In genomic region chr15:35833590-35833989, GRCh38 we compare ENCODE assay signal across 18 cellular contexts.
"Had no signal": no experiment of that assay in that cellular context is flagged by ENCODE, and none has a peak within 500 bp of the region (broad histone marks: within the 10 kb centered on the region; RNA-seq: fewer than 3 reads in every experiment).

No MANE protein-coding gene starts in this region.

- H3K4me3 ChIP-seq: coronary artery, dorsolateral prefrontal cortex, esophagus muscularis mucosa, gastroesophageal sphincter, heart left ventricle, left lung, lower lobe of right lung, mucosa of descending colon had no signal

- ATAC-seq: foreskin keratinocyte; gastroesophageal sphincter; heart left ventricle; left cardiac atrium; left ventricle myocardium superior; lower lobe of right lung; mucosa of descending colon; naive thymus-derived CD8-positive, alpha-beta T cell had no signal

- H3K9me3 ChIP-seq: esophagus muscularis mucosa, gastroesophageal sphincter, heart left ventricle, lower lobe of right lung, mucosa of descending colon had no signal

- H3K4me1 ChIP-seq: foreskin keratinocyte, left lung, lower lobe of right lung had no signal

- DNase-seq: dermis blood vessel endothelial cell; dorsolateral prefrontal cortex; effector CD4-positive, alpha-beta T cell; effector memory CD4-positive, alpha-beta T cell; foreskin keratinocyte; heart left ventricle; hippocampal formation; left cardiac atrium; left lung; left ventricle myocardium superior; lower lobe of right lung; mesenchymal stem cell; mucosa of descending colon; naive B cell; naive thymus-derived CD8-positive, alpha-beta T cell had no signal

- H3K27me3 ChIP-seq: dorsolateral prefrontal cortex, esophagus muscularis mucosa, foreskin keratinocyte, gastroesophageal sphincter, heart left ventricle, left lung had no signal

- H3K27ac ChIP-seq: coronary artery, dorsolateral prefrontal cortex, foreskin keratinocyte, gastroesophageal sphincter, heart left ventricle, left lung, lower lobe of right lung had no signal

- H3K36me3 ChIP-seq: esophagus muscularis mucosa, gastroesophageal sphincter, heart left ventricle, left lung, lower lobe of right lung had no signal
